In the genomic region with DNA sequence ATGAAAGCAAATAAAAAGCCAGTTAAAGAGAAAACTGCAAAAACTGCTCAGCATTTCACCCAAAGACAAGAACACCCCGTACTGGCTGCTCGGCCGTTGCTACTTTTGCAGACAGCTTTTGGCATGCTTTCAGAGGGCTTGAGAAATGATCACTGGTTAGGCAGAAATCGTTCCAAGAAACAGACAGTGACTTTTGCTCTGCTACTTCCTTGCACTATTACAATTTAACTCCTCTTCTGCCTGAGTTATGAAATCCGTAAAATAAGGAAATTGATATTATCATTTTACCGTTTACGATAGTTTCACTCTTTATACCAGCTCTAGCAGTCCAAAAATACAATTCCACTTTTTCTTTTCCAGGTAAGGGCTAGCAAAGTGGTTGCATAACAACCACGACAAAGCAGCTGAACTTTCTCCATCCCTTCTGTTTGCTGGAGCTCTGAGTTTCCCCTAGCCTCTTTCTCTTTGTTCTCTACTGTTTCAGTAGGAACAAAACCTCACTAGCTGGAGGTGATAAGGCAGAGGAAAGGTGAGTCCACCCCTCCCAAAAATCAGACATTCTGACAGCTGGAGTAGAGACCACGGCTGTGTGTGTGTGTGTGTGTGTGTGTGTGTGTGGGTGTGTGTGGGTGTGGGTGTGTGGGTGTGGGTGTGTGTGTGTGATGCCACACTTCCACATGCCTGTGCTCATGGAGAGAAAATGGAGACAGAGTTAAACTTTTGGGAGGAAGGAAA, we compare ENCODE assay signal across 9 cellular contexts.
DNase-seq lines count a peak whose midpoint lies in the region; ATAC-seq and TF ChIP-seq lines count a peak whose summit lies in the region.
"Had no signal": no experiment of that assay in that cellular context is flagged by ENCODE, and none has a peak within 500 bp of the region (broad histone marks: within the 10 kb centered on the region; RNA-seq: fewer than 3 reads in every experiment).

No MANE protein-coding gene starts in this region.

- H3K27me3 ChIP-seq in adrenal gland = no peaks in the 10 kb centered on the region
- H3K27me3 ChIP-seq in layer of hippocampus (ENCODE audit: control insufficient read depth, insufficient read depth, low read length) = no peaks in the 10 kb centered on the region
- H3K27me3 ChIP-seq in spleen (replicated peaks in 1 of 7) = no peaks in the 10 kb centered on the region

- intact Hi-C loops in adrenal gland (cut with DNase I) (no loop called here), spleen (cut with DNase I; ENCODE audit: low total_unique reads) (no loop called here)

- no peaks in the 10 kb centered on the region for H3K36me3 ChIP-seq in HEK293 (ENCODE audit: control insufficient read depth in 2 of 2, insufficient read depth in 1 of 2, low read length in 2 of 2)
- H3K36me3 ChIP-seq in adrenal gland (replicated peaks in 1 of 2) = no peaks in the 10 kb centered on the region
- H3K36me3 ChIP-seq in spleen = no peaks in the 10 kb centered on the region

- H3K4me1 ChIP-seq in HEK293 (ENCODE audit: control insufficient read depth, insufficient read depth, low read length) = no peaks in the 10 kb centered on the region
- H3K4me1 ChIP-seq in adrenal gland (replicated peaks in 1 of 2) = peaks cover 22 to 30% of the 10 kb centered on the region in 2 donors
- H3K4me1 ChIP-seq in spleen = peaks cover 3 to 44% (median 15%) of the 10 kb centered on the region in 6 donors

- TF ChIP-seq POLR2A in adrenal gland (IDR thresholded peaks at IDR 0.05) = peak in 1 of 2 donors; percentile 49
- TF ChIP-seq POLR2A in spleen (IDR thresholded peaks at IDR 0.05) = no peak

- no peak overlapping the region for H3K4me3 ChIP-seq in HEK293 (ENCODE audit: low read depth, low read length)
- H3K4me3 ChIP-seq in adrenal gland = peak overlapping the region in 2 of 4 donors; percentile 28 to 40
- peak overlapping the region in 5 of 8 donors; percentile 7 to 44 (median 12) for H3K4me3 ChIP-seq in spleen

- peak; percentile 73 to 91 (median 87) for DNase-seq in adrenal gland
- no peak for DNase-seq in spleen
- no peak for DNase-seq in activated CD4-positive, CD25-positive, alpha-beta regulatory T cell treated with anti-CD3 and anti-CD28 coated beads, Interleukin-2, amount 50 U/mL, for 72 hours
- DNase-seq: SHP77 had no signal

- no peak overlapping the region for H3K27ac ChIP-seq in HEK293 (ENCODE audit: extremely low read depth, low read depth, low read length)
- peak overlapping the region; percentile 79 to 94 (median 82) for H3K27ac ChIP-seq in adrenal gland
- H3K27ac ChIP-seq in layer of hippocampus (ENCODE audit: low read depth, low read length) = peak overlapping the region; percentile 5
- peak overlapping the region; percentile 1 to 86 (median 78) for H3K27ac ChIP-seq in spleen

- POLR2A ChIA-PET in HEK293 (lab: Yijun Ruan, JAX) = no interaction called here

- no peak for TF ChIP-seq CTCF in HEK293 (tag by site-specific recombination; IDR thresholded peaks at IDR 0.05)
- no peak for TF ChIP-seq CTCF in adrenal gland (IDR thresholded peaks at IDR 0.05)
- no peak for TF ChIP-seq CTCF in spleen (IDR thresholded peaks at IDR 0.05 in 8 of 11, conservative IDR thresholded peaks at IDR 0.05 in 3 of 11)

- H3K9me3 ChIP-seq in HEK293 (ENCODE audit: control insufficient read depth, insufficient read depth, low read depth, low read length) (no peaks in the 10 kb centered on the region), adrenal gland (replicated peaks in 1 of 3) (no peaks in the 10 kb centered on the region), spleen (no peaks in the 10 kb centered on the region)

- CTCF ChIA-PET in HEK293 (lab: Yijun Ruan, JAX) = interaction anchor here (0.7 to 0.8 kb wide), 2 partner anchors 15 to 238 kb away, joined by 3 to 5 read pairs; no protein-coding TSS in a partner anchor

- 5 to 7% (median 6%) methylated on average over 9 of the region's 9 CpGs for WGBS in adrenal gland, 4 donors
- WGBS in spleen, 5 donors = 9 to 19% (median 14%) methylated on average over 9 of the region's 9 CpGs

- ATAC-seq in SK-N-SH treated with all-trans-retinoic acid at 6 μM for 48 hours (no peak), GM18502 (IDR thresholded peaks at IDR 0.05; ENCODE audit: poor library complexity, unreplicated experiment) (no peak), GM21526 (IDR thresholded peaks at IDR 0.05; ENCODE audit: low FRiP score, unreplicated experiment) (no peak)

TF ChIP-seq in HEK293, 187 proteins besides CTCF, POLR2A, EP300 and RAD21:
- TF ChIP-seq ZNF394 (tag by site-specific recombination; IDR thresholded peaks at IDR 0.05; ENCODE audit: borderline replicate concordance) (no peak), KLF10 (tag by site-specific recombination; IDR thresholded peaks at IDR 0.05) (no peak), GLIS2 (tag by site-specific recombination; IDR thresholded peaks at IDR 0.05) (no peak), PRDM1 (tag by site-specific recombination; IDR thresholded peaks at IDR 0.05) (peak; percentile 30; the same call in 1 of the 2 replicates), ZNF341 (tag by site-specific recombination; IDR thresholded peaks at IDR 0.05; ENCODE audit: low read depth) (no peak), EGR2 (tag by site-specific recombination; IDR thresholded peaks at IDR 0.05; ENCODE audit: low read depth) (0 out of 2 replicates have a peak, but pooled peaks have one; percentile 39), ZFHX2 (tag by site-specific recombination; conservative IDR thresholded peaks at IDR 0.05) (peak; percentile 64; the same call in 1 of the 2 replicates)
- TF ChIP-seq, protein P1, sequence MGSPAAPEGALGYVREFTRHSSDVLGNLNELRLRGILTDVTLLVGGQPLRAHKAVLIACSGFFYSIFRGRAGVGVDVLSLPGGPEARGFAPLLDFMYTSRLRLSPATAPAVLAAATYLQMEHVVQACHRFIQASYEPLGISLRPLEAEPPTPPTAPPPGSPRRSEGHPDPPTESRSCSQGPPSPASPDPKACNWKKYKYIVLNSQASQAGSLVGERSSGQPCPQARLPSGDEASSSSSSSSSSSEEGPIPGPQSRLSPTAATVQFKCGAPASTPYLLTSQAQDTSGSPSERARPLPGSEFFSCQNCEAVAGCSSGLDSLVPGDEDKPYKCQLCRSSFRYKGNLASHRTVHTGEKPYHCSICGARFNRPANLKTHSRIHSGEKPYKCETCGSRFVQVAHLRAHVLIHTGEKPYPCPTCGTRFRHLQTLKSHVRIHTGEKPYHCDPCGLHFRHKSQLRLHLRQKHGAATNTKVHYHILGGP (tag by site-specific recombination; IDR thresholded peaks at IDR 0.05) = no peak
- TF ChIP-seq, protein P2, sequence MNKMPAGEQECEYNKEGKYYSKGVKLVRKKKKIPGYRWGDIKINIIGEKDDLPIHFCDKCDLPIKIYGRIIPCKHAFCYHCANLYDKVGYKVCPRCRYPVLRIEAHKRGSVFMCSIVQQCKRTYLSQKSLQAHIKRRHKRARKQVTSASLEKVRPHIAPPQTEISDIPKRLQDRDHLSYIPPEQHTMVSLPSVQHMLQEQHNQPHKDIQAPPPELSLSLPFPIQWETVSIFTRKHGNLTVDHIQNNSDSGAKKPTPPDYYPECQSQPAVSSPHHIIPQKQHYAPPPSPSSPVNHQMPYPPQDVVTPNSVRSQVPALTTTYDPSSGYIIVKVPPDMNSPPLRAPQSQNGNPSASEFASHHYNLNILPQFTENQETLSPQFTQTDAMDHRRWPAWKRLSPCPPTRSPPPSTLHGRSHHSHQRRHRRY (tag by site-specific recombination; IDR thresholded peaks at IDR 0.05) = no peak
TF ChIP-seq in HEK293: peak in this region for 3.

TF ChIP-seq in SK-N-SH treated with all-trans-retinoic acid at 6 μM for 48 hours, 23 proteins besides CTCF, POLR2A, EP300 and RAD21:
- no peak for TF ChIP-seq CSDC2 (CRISPR knock-in tag; IDR thresholded peaks at IDR 0.05)
- no peak for TF ChIP-seq ZFP30 (CRISPR knock-in tag; IDR thresholded peaks at IDR 0.05)
- TF ChIP-seq ZNF8 (CRISPR knock-in tag; IDR thresholded peaks at IDR 0.05) = no peak
- TF ChIP-seq ZNF565 (CRISPR knock-in tag; conservative IDR thresholded peaks at IDR 0.05; ENCODE audit: low read depth) = no peak
- TF ChIP-seq ESRRG (CRISPR knock-in tag; IDR thresholded peaks at IDR 0.05) = no peak
- TF ChIP-seq SNAI2 (CRISPR knock-in tag; IDR thresholded peaks at IDR 0.05) = no peak

Comparison
In these comparisons a context has a peak if more than half of its experiments do, and no peak if none do; other contexts are left out.
1. DNase-seq: peak in adrenal gland (7 of 7); none in spleen (single experiment) and activated CD4-positive, CD25-positive, alpha-beta regulatory T cell treated with anti-CD3 and anti-CD28 coated beads, Interleukin-2, amount 50 U/mL, for 72 hours (single experiment).